1 cellular context compared by ENCODE assay signal in the genomic region with DNA sequence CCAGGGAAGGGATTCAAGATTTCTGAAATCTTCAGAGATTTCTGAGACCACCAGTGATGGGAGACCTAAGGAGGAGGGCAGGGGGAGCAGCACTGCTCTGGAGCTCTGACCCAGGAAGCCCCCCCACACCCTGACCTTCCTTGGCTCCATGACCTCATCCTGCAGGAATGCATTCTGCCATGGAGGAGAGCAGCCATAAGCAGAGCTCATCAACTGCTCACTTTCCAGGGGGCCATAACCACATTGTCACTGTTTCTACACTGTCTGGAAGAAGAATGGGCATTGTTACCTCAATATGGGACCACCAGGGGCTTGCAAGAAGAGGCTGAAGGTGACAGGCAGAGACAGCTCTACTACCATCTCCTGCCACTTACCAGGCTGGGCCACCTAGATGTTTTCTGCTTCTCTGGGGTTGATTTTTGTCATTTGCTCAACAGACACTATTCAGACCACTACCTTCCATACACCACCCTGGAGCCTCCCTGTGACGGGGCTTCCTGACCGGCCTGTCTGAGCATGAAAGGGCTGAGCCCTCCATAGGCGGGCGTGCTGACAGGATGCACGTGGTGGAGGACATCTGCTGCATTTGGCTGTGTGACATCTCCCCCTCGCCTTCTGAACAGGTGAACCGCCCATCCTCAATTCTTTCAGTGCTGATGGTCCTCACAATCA.
TF ChIP-seq lines count a peak whose summit lies in the region.

No MANE protein-coding gene starts in this region.

TF ChIP-seq in HEK293, 187 proteins besides CTCF, POLR2A, EP300 and RAD21 (continued from another document):
- TF ChIP-seq PRDM10 (tag by site-specific recombination; IDR thresholded peaks at IDR 0.05) (peak; percentile 61; the same call in 1 of the 2 replicates), ZBTB26 (tag by site-specific recombination; optimal IDR thresholded peaks at IDR 0.05) (no peak), ZNF707 (tag by site-specific recombination; IDR thresholded peaks at IDR 0.05) (no peak), FEZF1 (tag by site-specific recombination; IDR thresholded peaks at IDR 0.05) (peak; percentile 68), ZNF529 (tag by site-specific recombination; IDR thresholded peaks at IDR 0.05; ENCODE audit: insufficient replicate concordance) (no peak), ZNF777 (tag by site-specific recombination; IDR thresholded peaks at IDR 0.05; ENCODE audit: borderline replicate concordance) (no peak), ZEB2 (tag by site-specific recombination; IDR thresholded peaks at IDR 0.05) (0 out of 2 replicates have a peak, but pooled peaks have one; percentile 24), ZBTB1 (tag by site-specific recombination; IDR thresholded peaks at IDR 0.05) (no peak), ZNF426 (tag by site-specific recombination; IDR thresholded peaks at IDR 0.05) (no peak), ZNF133 (tag by site-specific recombination; IDR thresholded peaks at IDR 0.05) (no peak), TRIM28 (IDR thresholded peaks at IDR 0.05; ENCODE audit: borderline replicate concordance, low read length) (no peak), BCL11B (tag by site-specific recombination; IDR thresholded peaks at IDR 0.05; ENCODE audit: low read depth) (no peak), SETDB1 (IDR thresholded peaks at IDR 0.05; ENCODE audit: insufficient read length, low read length) (no peak), ZNF549 (tag by site-specific recombination; IDR thresholded peaks at IDR 0.05) (no peak), ZNF26 (tag by site-specific recombination; IDR thresholded peaks at IDR 0.05) (no peak)
